ENCODE assay signal across 8 cellular contexts in genomic region chr1:110783292-110783918, GRCh38.
DNase-seq lines count a peak whose midpoint lies in the region; ATAC-seq and TF ChIP-seq lines count a peak whose summit lies in the region.

No MANE protein-coding gene starts in this region.

- H3K4me3 ChIP-seq in AG09309 (ENCODE audit: control insufficient read depth, low read depth, low read length) (no peak overlapping the region), colonic mucosa (no peak overlapping the region), left lung (no peak overlapping the region)

- no peak overlapping the region for H3K9ac ChIP-seq in colonic mucosa (ENCODE audit: low read depth in 2 of 2, low read length in 2 of 2)

- H3K27me3 ChIP-seq in colonic mucosa (no peaks in the 10 kb centered on the region), left lung (peaks cover 0 to 16% of the 10 kb centered on the region in 2 donors)

- TF ChIP-seq CTCF in AG09309 (IDR thresholded peaks at IDR 0.05; ENCODE audit: control insufficient read depth, insufficient read depth, low read depth, low read length, missing control alignments), result peak; percentile 96
- peak; percentile 100 for TF ChIP-seq CTCF in GM20000 (IDR thresholded peaks at IDR 0.05; ENCODE audit: extremely low read depth, missing control alignments)
- TF ChIP-seq CTCF in colonic mucosa (IDR thresholded peaks at IDR 0.05), result peak; percentile 89
- peak; percentile 86 to 89 for TF ChIP-seq CTCF in left lung (IDR thresholded peaks at IDR 0.05)

- H3K9me3 ChIP-seq in colonic mucosa (no peaks in the 10 kb centered on the region), left lung (peaks cover 0 to 4% of the 10 kb centered on the region in 2 donors)

- ATAC-seq in activated CD4-positive, CD25-positive, alpha-beta regulatory T cell treated with anti-CD3 and anti-CD28 coated beads, Interleukin-2, amount 50 U/mL, for 24 hours, result peak; percentile 37 to 60
- ATAC-seq in left lung (peak; percentile 87), HG03342 (IDR thresholded peaks at IDR 0.05; ENCODE audit: unreplicated experiment) (no peak)

- no peaks in the 10 kb centered on the region for H3K4me1 ChIP-seq in colonic mucosa
- H3K4me1 ChIP-seq in left lung, result no peaks in the 10 kb centered on the region

- H3K27ac ChIP-seq in colonic mucosa (no peak overlapping the region), left lung (no peak overlapping the region)

- DNase-seq in AG09309 (ENCODE audit: low read depth) (peak; percentile 4), GM20000 (ENCODE audit: low spot score) (peak; percentile 69), NCI-H226 (peak; percentile 29), colonic mucosa (peak; percentile 38), left lung (no peak)
- DNase-seq in stimulated activated CD4-positive, alpha-beta T cell treated with anti-CD3 and anti-CD28 coated beads, TNF-alpha, amount 100 ng/mL, for 48 hours (ENCODE audit: low read depth in 3 of 3), result peak in 2 of 3 donors; percentile 18 to 36

- no peaks in the 10 kb centered on the region for H3K36me3 ChIP-seq in colonic mucosa
- no peaks in the 10 kb centered on the region for H3K36me3 ChIP-seq in left lung

- intact Hi-C loops in colonic mucosa (cut with DNase I) (loop anchor here (5.0 kb wide), 2 partner anchors 151 to 166 kb away; no protein-coding TSS in a partner anchor), left lung (cut with DNase I) (loop anchor here in 1 of 2 donors (5.0 kb wide), 1 partner anchor 166 kb away; no protein-coding TSS in a partner anchor)

Comparison
In these comparisons a context has a peak if more than half of its experiments do, and no peak if none do; other contexts are left out.
1. DNase-seq: peak in AG09309 (single experiment), GM20000 (single experiment), NCI-H226 (single experiment), colonic mucosa (single experiment) and stimulated activated CD4-positive, alpha-beta T cell treated with anti-CD3 and anti-CD28 coated beads, TNF-alpha, amount 100 ng/mL, for 48 hours (2 of 3); none in left lung (0 of 2).
2. Peak in every context shown above with its lines, with median percentiles within 50 percentile points of each other: CTCF ChIP-seq.